6 cellular contexts compared by ENCODE assay signal in the genomic region with DNA sequence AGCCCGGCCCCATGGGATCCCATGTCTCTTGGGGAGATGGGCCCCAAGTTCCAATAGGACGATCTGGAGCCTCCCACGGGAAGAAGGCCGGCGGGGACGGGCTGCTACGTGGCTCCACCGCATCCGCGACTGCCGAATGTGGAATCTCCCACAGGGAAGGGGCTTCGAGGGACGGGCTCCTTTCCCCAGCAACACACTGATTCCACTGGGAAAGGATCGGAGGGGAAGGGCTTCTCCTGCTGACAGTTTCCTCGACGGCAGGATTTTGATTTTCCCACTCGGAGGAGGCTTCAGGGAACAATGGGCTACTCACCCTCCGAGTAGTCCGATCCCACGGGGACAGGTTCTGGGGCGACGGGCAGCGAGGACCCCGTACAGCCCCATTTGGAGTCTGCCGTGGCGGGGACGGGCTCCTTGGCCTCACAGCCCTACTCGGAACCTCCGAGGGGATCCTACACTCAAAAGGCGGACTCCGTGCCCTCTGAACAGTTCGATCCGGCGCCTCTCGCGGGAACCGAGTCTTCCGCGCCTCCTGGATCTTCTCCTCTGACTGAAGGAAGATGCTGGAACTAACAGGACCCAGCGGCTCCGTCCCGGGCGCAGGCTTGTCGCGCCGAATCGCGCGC. TPM values are rescaled to one million over a fixed set of nuclear protein-coding genes. Genes with fewer than 3 reads are reported as not detected.
A peak's percentile ranks its signal among the peaks of the same experiment; 100 is the strongest.
DNase-seq lines count a peak whose midpoint lies in the region; ATAC-seq and TF ChIP-seq lines count a peak whose summit lies in the region.

No MANE protein-coding gene starts in this region.

- no peak for DNase-seq in activated naive CD8-positive, alpha-beta T cell treated with anti-CD3 and anti-CD28 coated beads, Interleukin-2, amount 10 ng/mL, durations not matched to agents 7 days and 5 days
- DNase-seq in nephron progenitor cell (no peak), NCI-H2171 (lab: John Stamatoyannopoulos, UW) (no peak), H4 (ENCODE audit: low spot score) (no peak)

- peaks cover 49% of the 10 kb centered on the region for H3K4me1 Mint-ChIP-seq in activated naive CD8-positive, alpha-beta T cell treated with anti-CD3 and anti-CD28 coated beads, Interleukin-2, amount 10 ng/mL, durations not matched to agents 7 days and 5 days
- peaks cover 11% of the 10 kb centered on the region for H3K4me1 Mint-ChIP-seq in nephron progenitor cell

- H3K4me3 ChIP-seq in GM12875 (ENCODE audit: low read depth, low read length), result peak overlapping the region; percentile 85

- TF ChIP-seq CTCF in GM12875 (IDR thresholded peaks at IDR 0.05; ENCODE audit: borderline replicate concordance, insufficient read depth, low read depth, low read length), result no peak
- no peak for TF ChIP-seq CTCF in nephron progenitor cell (IDR thresholded peaks at IDR 0.05)

- H3K27me3 Mint-ChIP-seq in activated naive CD8-positive, alpha-beta T cell treated with anti-CD3 and anti-CD28 coated beads, Interleukin-2, amount 10 ng/mL, durations not matched to agents 7 days and 5 days, result no peaks in the 10 kb centered on the region
- H3K27me3 Mint-ChIP-seq in nephron progenitor cell (ENCODE audit: low read depth, poor library complexity), result peaks cover 68% of the 10 kb centered on the region

- H3K9me3 Mint-ChIP-seq in activated naive CD8-positive, alpha-beta T cell treated with anti-CD3 and anti-CD28 coated beads, Interleukin-2, amount 10 ng/mL, durations not matched to agents 7 days and 5 days, result no peaks in the 10 kb centered on the region
- no peaks in the 10 kb centered on the region for H3K9me3 Mint-ChIP-seq in nephron progenitor cell

- no peak for ATAC-seq in activated naive CD8-positive, alpha-beta T cell treated with anti-CD3 and anti-CD28 coated beads, Interleukin-2, amount 10 ng/mL, durations not matched to agents 7 days and 5 days (ENCODE audit: low read depth)
- ATAC-seq in HG02870 (IDR thresholded peaks at IDR 0.05; ENCODE audit: unreplicated experiment), result no peak

- H3K27ac Mint-ChIP-seq in activated naive CD8-positive, alpha-beta T cell treated with anti-CD3 and anti-CD28 coated beads, Interleukin-2, amount 10 ng/mL, durations not matched to agents 7 days and 5 days, result peak overlapping the region; percentile 95
- H3K27ac Mint-ChIP-seq in nephron progenitor cell, result no peak overlapping the region

- peak overlapping the region; percentile 96 for H3K4me3 Mint-ChIP-seq in activated naive CD8-positive, alpha-beta T cell treated with anti-CD3 and anti-CD28 coated beads, Interleukin-2, amount 10 ng/mL, durations not matched to agents 7 days and 5 days
- H3K4me3 Mint-ChIP-seq in nephron progenitor cell, result peak overlapping the region; percentile 81

- H3K36me3 Mint-ChIP-seq in activated naive CD8-positive, alpha-beta T cell treated with anti-CD3 and anti-CD28 coated beads, Interleukin-2, amount 10 ng/mL, durations not matched to agents 7 days and 5 days, result peaks cover 17% of the 10 kb centered on the region
- peaks cover 18% of the 10 kb centered on the region for H3K36me3 Mint-ChIP-seq in nephron progenitor cell (ENCODE audit: low read depth)

- POLR2A ChIA-PET in activated naive CD8-positive, alpha-beta T cell treated with anti-CD3 and anti-CD28 coated beads, Interleukin-2, amount 10 ng/mL, durations not matched to agents 7 days and 5 days (lab: Charles Lee), result interaction anchor here (0.9 to 9.1 kb wide), 6 partner anchors 9 to 100 kb away, joined by 3 to 105 read pairs (median 6); a partner anchor contains a TSS

RNA-seq across cellular contexts. Expression of a gene that starts 1.3 kb away (rescaled TPM):
- total RNA-seq in activated naive CD8-positive, alpha-beta T cell treated with anti-CD3 and anti-CD28 coated beads, Interleukin-2, amount 10 ng/mL, durations not matched to agents 7 days and 5 days, result 1 to 10 TPM; 4.1 to 4.3 TPM
- not detected in 2 replicates for total RNA-seq in H4 (2014; rRNA removed; shearing (Covaris generic))

RNA-seq across cellular contexts. Expression of a gene that starts 3.9 kb away (rescaled TPM):
- total RNA-seq in activated naive CD8-positive, alpha-beta T cell treated with anti-CD3 and anti-CD28 coated beads, Interleukin-2, amount 10 ng/mL, durations not matched to agents 7 days and 5 days, result 10 to 100 TPM; 21.8 to 22.6 TPM
- not detected in 2 replicates for total RNA-seq in H4 (2014; rRNA removed; shearing (Covaris generic))

RNA-seq across cellular contexts. Expression of a gene that starts 10.3 kb away (rescaled TPM):
- 1 to 10 TPM; 6.3 to 6.4 TPM for total RNA-seq in activated naive CD8-positive, alpha-beta T cell treated with anti-CD3 and anti-CD28 coated beads, Interleukin-2, amount 10 ng/mL, durations not matched to agents 7 days and 5 days
- 3.4 and 5.9 TPM in 2 replicates for total RNA-seq in H4 (2014; rRNA removed; shearing (Covaris generic))

RNA-seq across cellular contexts. Expression of a gene that starts 10.5 kb away (rescaled TPM):
- 1 to 10 TPM; 1.3 to 1.8 TPM for total RNA-seq in activated naive CD8-positive, alpha-beta T cell treated with anti-CD3 and anti-CD28 coated beads, Interleukin-2, amount 10 ng/mL, durations not matched to agents 7 days and 5 days
- total RNA-seq in H4 (2014; rRNA removed; shearing (Covaris generic)), result not detected in 2 replicates

RNA-seq across cellular contexts. Expression of a gene that starts 45.7 kb away (rescaled TPM):
- 1 to 10 TPM; 4.2 to 5.7 TPM for total RNA-seq in activated naive CD8-positive, alpha-beta T cell treated with anti-CD3 and anti-CD28 coated beads, Interleukin-2, amount 10 ng/mL, durations not matched to agents 7 days and 5 days
- 4.5 and 22.9 TPM in 2 replicates for total RNA-seq in H4 (2014; rRNA removed; shearing (Covaris generic))

Comparison
In these comparisons a context has a peak if more than half of its experiments do, and no peak if none do; other contexts are left out.
1. RNA of a gene that starts 3.9 kb away (total RNA-seq): 21.8 to 22.6 TPM in activated naive CD8-positive, alpha-beta T cell treated with anti-CD3 and anti-CD28 coated beads, Interleukin-2, amount 10 ng/mL, durations not matched to agents 7 days and 5 days; not detected in H4; every median in the first group is over 10 times any median in the second.